In the genomic region with DNA sequence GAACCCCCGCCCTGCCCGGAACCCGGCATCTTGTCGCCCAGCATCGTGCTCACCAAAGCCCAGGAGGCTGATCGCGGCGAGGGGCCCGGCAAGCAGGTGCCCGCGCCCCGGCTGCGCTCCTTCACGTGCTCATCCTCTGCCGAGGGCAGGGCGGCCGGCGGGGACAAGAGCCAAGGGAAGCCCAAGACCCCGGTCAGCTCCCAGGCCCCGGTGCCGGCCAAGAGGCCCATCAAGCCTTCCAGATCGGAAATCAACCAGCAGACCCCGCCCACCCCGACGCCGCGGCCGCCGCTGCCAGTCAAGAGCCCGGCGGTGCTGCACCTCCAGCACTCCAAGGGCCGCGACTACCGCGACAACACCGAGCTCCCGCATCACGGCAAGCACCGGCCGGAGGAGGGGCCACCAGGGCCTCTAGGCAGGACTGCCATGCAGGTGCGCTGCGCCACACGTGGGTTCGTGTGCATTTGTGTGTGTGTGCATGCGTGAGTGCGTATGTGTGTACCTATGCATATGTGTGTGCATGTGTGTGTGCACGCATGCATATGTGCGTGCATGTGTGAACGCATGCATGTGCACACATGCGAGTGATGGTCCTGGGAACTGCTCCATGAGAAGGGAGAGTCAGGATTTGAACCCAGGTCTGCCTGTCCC, we compare ENCODE assay signal across 22 cellular contexts.
"Had no signal": no experiment of that assay in that cellular context is flagged by ENCODE, and none has a peak within 500 bp of the region (broad histone marks: within the 10 kb centered on the region; RNA-seq: fewer than 3 reads in every experiment).

No MANE protein-coding gene starts in this region.

- H3K27ac Mint-ChIP-seq: activated T-helper 2 cell treated with anti-CD3 and anti-CD28 coated beads, Interferon-gamma antibody, Interleukin-2, Interleukin-4, amounts not matched to agents 10 μg/mL and 5 μg/mL and 100 μg/mL, durations not matched to agents 14 hours and 24 hours and 36 hours; T-helper 2 cell treated with Interferon-gamma antibody and Interleukin-4, amounts not matched to agents 5 μg/mL and 100 μg/mL, for 36 hours had no signal

- FAIRE-seq: kidney, TTC549 had no signal

- H3K27me3 ChIP-seq: spleen, stomach, suprapubic skin, tibial nerve, uterus had no signal

- H3K9me3 ChIP-seq: lower lobe of right lung, prostate gland, suprapubic skin, uterus had no signal

- H3K27ac ChIP-seq: foreskin keratinocyte, lower lobe of right lung, prostate gland, stomach, suprapubic skin, tibial nerve, uterus, WERI-Rb-1 had no signal

- H3K4me1 ChIP-seq: foreskin keratinocyte, lower lobe of right lung, prostate gland, uterus had no signal

- ATAC-seq: foreskin keratinocyte; left lobe of liver; lower lobe of right lung; naive thymus-derived CD4-positive, alpha-beta T cell had no signal

- H3K36me3 ChIP-seq: prostate gland, suprapubic skin, uterus, WERI-Rb-1 had no signal

- H3K4me3 ChIP-seq: lower lobe of right lung, prostate gland, spleen, stomach, suprapubic skin, tibial nerve, uterus had no signal

- DNase-seq: activated CD4-positive, alpha-beta T cell treated with anti-CD3 and anti-CD28 coated beads for 1 hour; activated naive CD4-positive, alpha-beta T cell; activated T-cell treated with anti-CD3 and anti-CD28 coated beads, Interleukin-2, amount 50 U/mL, for 1 hour; amygdala; effector CD8-positive, alpha-beta T cell; foreskin keratinocyte; lower lobe of right lung; naive thymus-derived CD4-positive, alpha-beta T cell; spleen; stimulated activated CD4-positive, alpha-beta T cell treated with anti-CD3 and anti-CD28 coated beads, Interleukin-4, amount 100 ng/mL, for 1 hour; stomach; uterus; WERI-Rb-1 had no signal

- H3K27me3 Mint-ChIP-seq: naive thymus-derived CD4-positive, alpha-beta T cell had no signal

- H3K4me3 Mint-ChIP-seq: naive thymus-derived CD4-positive, alpha-beta T cell; neural crest cell; T-helper 2 cell treated with Interferon-gamma antibody and Interleukin-4, amounts not matched to agents 5 μg/mL and 100 μg/mL, for 36 hours had no signal
